ENCODE assay signal across 1 cellular context in genomic region chr9:97462914-97463313, GRCh38.
A peak's percentile ranks its signal among the peaks of the same experiment; 100 is the strongest.
TF ChIP-seq lines count a peak whose summit lies in the region.

No MANE protein-coding gene starts in this region.

TF ChIP-seq in GM23338, 12 proteins besides CTCF, POLR2A, EP300 and RAD21 (continued from another document):
- peak; percentile 75 for TF ChIP-seq ZNF462 (CRISPR knock-in tag; IDR thresholded peaks at IDR 0.05)
- TF ChIP-seq ZNF331 (CRISPR knock-in tag; IDR thresholded peaks at IDR 0.05; ENCODE audit: low read depth): no peak
- no peak for TF ChIP-seq CREB1 (CRISPR knock-in tag; IDR thresholded peaks at IDR 0.05; ENCODE audit: low read depth)
- no peak for TF ChIP-seq EZH2phosphoT487 (IDR thresholded peaks at IDR 0.05; ENCODE audit: unreplicated experiment)
- no peak for TF ChIP-seq ETS1 (IDR thresholded peaks at IDR 0.05)
